Comparison of ENCODE assay signal across 29 cellular contexts in genomic region chr7:22824760-22825159, GRCh38.
"Had no signal": no experiment of that assay in that cellular context is flagged by ENCODE, and none has a peak within 500 bp of the region (broad histone marks: within the 10 kb centered on the region; RNA-seq: fewer than 3 reads in every experiment).

No MANE protein-coding gene starts in this region.

- H3K27ac ChIP-seq: neural progenitor cell, ovary, parathyroid adenoma, psoas muscle, right lobe of liver, sigmoid colon, stomach, thoracic aorta, thyroid gland, tibial nerve, upper lobe of left lung, vagina had no signal

- H2AFZ ChIP-seq: neural progenitor cell, parathyroid adenoma had no signal

- H3K27ac Mint-ChIP-seq: natural killer cell; nephron progenitor cell; neural progenitor cell; progenitor cell of endocrine pancreas; stimulated activated effector memory CD8-positive, alpha-beta T cell treated with anti-CD3 and anti-CD28 coated beads, Interleukin-12 subunit alpha, Interleukin-12 subunit beta, amount 100 ng/mL, for 72 hours; stimulated activated naive B cell treated with anti-CD40 and anti-IgM and Interleukin-4, amounts not matched to agents 10 μg/mL and 1 μg/mL and 100 μg/mL, for 72 hours; stimulated activated naive CD8-positive, alpha-beta T cell treated with anti-CD3 and anti-CD28 coated beads, Interleukin-15, Interleukin-2, amounts not matched to agents 100 ng/mL and 50 ng/mL, for 24 hours had no signal

- H3K27me3 Mint-ChIP-seq: progenitor cell of endocrine pancreas had no signal

- H3K27me3 ChIP-seq: neural progenitor cell, ovary, right lobe of liver, sigmoid colon, thyroid gland, tibial nerve, upper lobe of left lung, vagina had no signal

- H3K9me3 Mint-ChIP-seq: natural killer cell; nephron progenitor cell; neural progenitor cell; stimulated activated effector memory CD8-positive, alpha-beta T cell treated with anti-CD3 and anti-CD28 coated beads, Interleukin-12 subunit alpha, Interleukin-12 subunit beta, amount 100 ng/mL, for 72 hours; stimulated activated naive B cell treated with anti-CD40 and anti-IgM and Interleukin-4, amounts not matched to agents 10 μg/mL and 1 μg/mL and 100 μg/mL, for 72 hours; stimulated activated naive CD8-positive, alpha-beta T cell treated with anti-CD3 and anti-CD28 coated beads, Interleukin-15, Interleukin-2, amounts not matched to agents 100 ng/mL and 50 ng/mL, for 24 hours had no signal

- H3K4me2 ChIP-seq: neural progenitor cell had no signal

- H3K36me3 ChIP-seq: neural progenitor cell, ovary, right lobe of liver, stomach, thoracic aorta, thyroid gland, tibial nerve, vagina had no signal

- FAIRE-seq: small intestine, urothelium cell line had no signal

- H3K36me3 Mint-ChIP-seq: natural killer cell, neural progenitor cell had no signal

- H3K9ac ChIP-seq: neural progenitor cell, parathyroid adenoma had no signal

- DNase-seq: natural killer cell; nephron progenitor cell; occipital lobe; ovary; posterior cingulate gyrus; psoas muscle; right cardiac atrium; right lobe of liver; sigmoid colon; small intestine; stimulated activated CD4-positive, alpha-beta T cell treated with anti-CD3 and anti-CD28 coated beads, Interleukin-15, amount 100 ng/mL, for 24 hours; stimulated activated CD4-positive, alpha-beta T cell treated with anti-CD3 and anti-CD28 coated beads, Interleukin-2, amount 100 ng/mL, for 24 hours; stimulated activated CD4-positive, alpha-beta T cell treated with anti-CD3 and anti-CD28 coated beads, Interleukin-2, amount 100 ng/mL, for 48 hours; stimulated activated CD4-positive, alpha-beta T cell treated with anti-CD3 and anti-CD28 coated beads, Interleukin-4, amount 100 ng/mL, for 24 hours; stimulated activated naive B cell treated with anti-CD40 and anti-IgM and Interleukin-4, amounts not matched to agents 10 μg/mL and 1 μg/mL and 100 μg/mL, for 72 hours; stimulated activated naive CD4-positive, alpha-beta T cell treated with Interleukin-2 at 50 U/mL for 16 hours; stomach; thyroid gland; trophoblast cell; upper lobe of left lung had no signal

- H3K4me3 ChIP-seq: neural progenitor cell, ovary, psoas muscle, right lobe of liver, sigmoid colon, stomach, thoracic aorta, thyroid gland, tibial nerve, upper lobe of left lung, vagina had no signal

- ATAC-seq: natural killer cell; psoas muscle; right cardiac atrium; right lobe of liver; stimulated activated effector memory CD8-positive, alpha-beta T cell treated with anti-CD3 and anti-CD28 coated beads, Interleukin-12 subunit alpha, Interleukin-12 subunit beta, amount 100 ng/mL, for 72 hours; stimulated activated naive B cell treated with anti-CD40 and anti-IgM and Interleukin-4, amounts not matched to agents 10 μg/mL and 1 μg/mL and 100 μg/mL, for 72 hours had no signal

- H3K4me1 ChIP-seq: neural progenitor cell, parathyroid adenoma had no signal

- H3K9me3 ChIP-seq: ovary, psoas muscle, right lobe of liver, sigmoid colon, stomach, thoracic aorta, thyroid gland, tibial nerve, upper lobe of left lung, vagina had no signal

- H3K4me3 Mint-ChIP-seq: natural killer cell; nephron progenitor cell; stimulated activated effector memory CD8-positive, alpha-beta T cell treated with anti-CD3 and anti-CD28 coated beads, Interleukin-12 subunit alpha, Interleukin-12 subunit beta, amount 100 ng/mL, for 72 hours; stimulated activated naive B cell treated with anti-CD40 and anti-IgM and Interleukin-4, amounts not matched to agents 10 μg/mL and 1 μg/mL and 100 μg/mL, for 72 hours had no signal
